In the genomic region with DNA sequence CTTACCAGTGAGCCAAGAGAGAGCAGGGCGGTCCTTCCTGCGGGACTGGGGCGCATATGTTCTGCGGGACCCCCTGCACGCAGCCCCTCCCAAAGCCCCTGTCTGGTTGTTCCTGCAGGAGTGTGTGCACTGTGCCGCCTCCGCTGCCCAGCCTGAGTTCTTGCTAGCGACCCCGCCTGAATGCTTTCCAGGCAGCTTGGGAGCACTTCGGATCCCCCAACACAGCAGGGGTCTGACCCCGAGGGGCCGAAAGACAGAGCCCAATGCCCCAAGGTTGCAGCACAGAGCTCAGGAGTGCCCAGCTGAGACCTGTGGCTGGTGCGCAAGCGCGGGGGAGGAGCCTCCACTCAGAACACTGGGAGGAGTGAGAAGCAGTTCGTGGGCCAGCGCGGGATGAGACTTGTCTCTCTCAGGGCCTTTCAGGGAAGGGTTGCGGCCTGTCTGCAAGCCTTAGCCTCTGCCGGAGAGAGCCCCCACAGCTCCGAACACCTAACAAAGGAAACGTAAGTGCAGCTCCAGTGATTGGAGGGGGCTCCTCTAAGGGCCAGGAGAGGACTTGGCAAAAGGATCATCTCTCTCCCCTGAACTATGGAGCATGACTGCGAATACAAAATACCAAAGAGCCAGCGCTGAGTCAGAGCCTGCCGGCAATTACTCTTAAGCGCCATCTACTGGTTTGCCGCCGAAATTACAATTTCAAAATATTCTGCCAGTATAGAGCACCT, we compare ENCODE assay signal across 8 cellular contexts. TPM values are rescaled to one million over a fixed set of nuclear protein-coding genes. Genes with fewer than 3 reads are reported as not detected.
DNase-seq lines count a peak whose midpoint lies in the region; ATAC-seq and TF ChIP-seq lines count a peak whose summit lies in the region.

No MANE protein-coding gene starts in this region.

- no peaks in the 10 kb centered on the region for H3K9me3 ChIP-seq in liver (ENCODE audit: control insufficient read depth in 4 of 4, low read length in 3 of 4)

- peak overlapping the region; percentile 86 for H3K27ac ChIP-seq in C4-2B
- H3K27ac ChIP-seq in liver (ENCODE audit: low read depth in 1 of 2, low read length in 2 of 2): peak overlapping the region; percentile 93 to 95

- peak; percentile 74 to 91 for DNase-seq in NCI-H526 (lab: John Stamatoyannopoulos, UW)
- DNase-seq in activated CD4-positive, alpha-beta T cell treated with anti-CD3 and anti-CD28 coated beads, Interleukin-2, amount 50 U/mL, for 1 hour: peak; percentile 86
- peak; percentile 90 for DNase-seq in dermis blood vessel endothelial cell
- DNase-seq in stimulated activated CD4-positive, alpha-beta T cell treated with anti-CD3 and anti-CD28 coated beads, Interleukin-4, amount 100 ng/mL, for 24 hours: peak; percentile 91

- peak; percentile 98 for ATAC-seq in GM19324 (IDR thresholded peaks at IDR 0.05; ENCODE audit: low FRiP score, unreplicated experiment)
- ATAC-seq in HG03469 (IDR thresholded peaks at IDR 0.05; ENCODE audit: unreplicated experiment): peak; percentile 84

- no peaks in the 10 kb centered on the region for H3K27me3 ChIP-seq in liver (ENCODE audit: control insufficient read depth in 4 of 4, insufficient read depth in 4 of 4, low read length in 3 of 4)

- TF ChIP-seq RAD21 in liver (IDR thresholded peaks at IDR 0.05): peak; percentile 86 to 88

- TF ChIP-seq CTCF in C4-2B (conservative IDR thresholded peaks at IDR 0.05) (peak; percentile 96), liver (IDR thresholded peaks at IDR 0.05; ENCODE audit: low read depth, low read length, missing input control) (peak; percentile 87)

- peak overlapping the region; percentile 59 to 77 (median 71) for H3K4me3 ChIP-seq in liver (ENCODE audit: low read depth in 1 of 3, low read length in 3 of 3)

- peaks cover 0 to 18% (median 6%) of the 10 kb centered on the region in 4 donors for H3K4me1 ChIP-seq in liver (ENCODE audit: control insufficient read depth in 4 of 4, insufficient read depth in 4 of 4, low read length in 3 of 4)

- WGBS in liver: under 1% methylated on average over 28 of the region's 28 CpGs

- peak overlapping the region; percentile 50 to 79 for H3K9ac ChIP-seq in liver (ENCODE audit: low read depth in 1 of 2, low read length in 2 of 2)

- H3K36me3 ChIP-seq in liver (ENCODE audit: control insufficient read depth in 4 of 4, insufficient read depth in 3 of 4, low read depth in 1 of 4, low read length in 3 of 4): no peaks in the 10 kb centered on the region

TF ChIP-seq in liver, 16 proteins besides CTCF, POLR2A, EP300 and RAD21:
- no peak for TF ChIP-seq FOXA1 (IDR thresholded peaks at IDR 0.05)
- no peak for TF ChIP-seq NR2F2 (IDR thresholded peaks at IDR 0.05)
- peak; percentile 83 for TF ChIP-seq TAF1 (conservative IDR thresholded peaks at IDR 0.05)
- TF ChIP-seq, protein P1, sequence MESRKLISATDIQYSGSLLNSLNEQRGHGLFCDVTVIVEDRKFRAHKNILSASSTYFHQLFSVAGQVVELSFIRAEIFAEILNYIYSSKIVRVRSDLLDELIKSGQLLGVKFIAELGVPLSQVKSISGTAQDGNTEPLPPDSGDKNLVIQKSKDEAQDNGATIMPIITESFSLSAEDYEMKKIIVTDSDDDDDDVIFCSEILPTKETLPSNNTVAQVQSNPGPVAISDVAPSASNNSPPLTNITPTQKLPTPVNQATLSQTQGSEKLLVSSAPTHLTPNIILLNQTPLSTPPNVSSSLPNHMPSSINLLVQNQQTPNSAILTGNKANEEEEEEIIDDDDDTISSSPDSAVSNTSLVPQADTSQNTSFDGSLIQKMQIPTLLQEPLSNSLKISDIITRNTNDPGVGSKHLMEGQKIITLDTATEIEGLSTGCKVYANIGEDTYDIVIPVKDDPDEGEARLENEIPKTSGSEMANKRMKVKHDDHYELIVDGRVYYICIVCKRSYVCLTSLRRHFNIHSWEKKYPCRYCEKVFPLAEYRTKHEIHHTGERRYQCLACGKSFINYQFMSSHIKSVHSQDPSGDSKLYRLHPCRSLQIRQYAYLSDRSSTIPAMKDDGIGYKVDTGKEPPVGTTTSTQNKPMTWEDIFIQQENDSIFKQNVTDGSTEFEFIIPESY (IDR thresholded peaks at IDR 0.05): peak; percentile 64
- TF ChIP-seq GABPA (IDR thresholded peaks at IDR 0.05 in 1 of 2, conservative IDR thresholded peaks at IDR 0.05 in 1 of 2): no peak
- no peak for TF ChIP-seq FOXA2 (IDR thresholded peaks at IDR 0.05)
- TF ChIP-seq EGR1 (IDR thresholded peaks at IDR 0.05; ENCODE audit: low read depth in 2 of 2): no peak
- TF ChIP-seq YY1 (IDR thresholded peaks at IDR 0.05): peak; percentile 77
- TF ChIP-seq RXRA (IDR thresholded peaks at IDR 0.05): peak in 1 of 2 donors; percentile 33
- TF ChIP-seq, protein P2, sequence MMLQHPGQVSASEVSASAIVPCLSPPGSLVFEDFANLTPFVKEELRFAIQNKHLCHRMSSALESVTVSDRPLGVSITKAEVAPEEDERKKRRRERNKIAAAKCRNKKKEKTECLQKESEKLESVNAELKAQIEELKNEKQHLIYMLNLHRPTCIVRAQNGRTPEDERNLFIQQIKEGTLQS (IDR thresholded peaks at IDR 0.05): peak; percentile 71
- TF ChIP-seq, protein P3, sequence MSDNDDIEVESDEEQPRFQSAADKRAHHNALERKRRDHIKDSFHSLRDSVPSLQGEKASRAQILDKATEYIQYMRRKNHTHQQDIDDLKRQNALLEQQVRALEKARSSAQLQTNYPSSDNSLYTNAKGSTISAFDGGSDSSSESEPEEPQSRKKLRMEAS (IDR thresholded peaks at IDR 0.05): peak; percentile 61
- peak; percentile 67 to 74 for TF ChIP-seq HNF4A (conservative IDR thresholded peaks at IDR 0.05)
- TF ChIP-seq, protein P4, sequence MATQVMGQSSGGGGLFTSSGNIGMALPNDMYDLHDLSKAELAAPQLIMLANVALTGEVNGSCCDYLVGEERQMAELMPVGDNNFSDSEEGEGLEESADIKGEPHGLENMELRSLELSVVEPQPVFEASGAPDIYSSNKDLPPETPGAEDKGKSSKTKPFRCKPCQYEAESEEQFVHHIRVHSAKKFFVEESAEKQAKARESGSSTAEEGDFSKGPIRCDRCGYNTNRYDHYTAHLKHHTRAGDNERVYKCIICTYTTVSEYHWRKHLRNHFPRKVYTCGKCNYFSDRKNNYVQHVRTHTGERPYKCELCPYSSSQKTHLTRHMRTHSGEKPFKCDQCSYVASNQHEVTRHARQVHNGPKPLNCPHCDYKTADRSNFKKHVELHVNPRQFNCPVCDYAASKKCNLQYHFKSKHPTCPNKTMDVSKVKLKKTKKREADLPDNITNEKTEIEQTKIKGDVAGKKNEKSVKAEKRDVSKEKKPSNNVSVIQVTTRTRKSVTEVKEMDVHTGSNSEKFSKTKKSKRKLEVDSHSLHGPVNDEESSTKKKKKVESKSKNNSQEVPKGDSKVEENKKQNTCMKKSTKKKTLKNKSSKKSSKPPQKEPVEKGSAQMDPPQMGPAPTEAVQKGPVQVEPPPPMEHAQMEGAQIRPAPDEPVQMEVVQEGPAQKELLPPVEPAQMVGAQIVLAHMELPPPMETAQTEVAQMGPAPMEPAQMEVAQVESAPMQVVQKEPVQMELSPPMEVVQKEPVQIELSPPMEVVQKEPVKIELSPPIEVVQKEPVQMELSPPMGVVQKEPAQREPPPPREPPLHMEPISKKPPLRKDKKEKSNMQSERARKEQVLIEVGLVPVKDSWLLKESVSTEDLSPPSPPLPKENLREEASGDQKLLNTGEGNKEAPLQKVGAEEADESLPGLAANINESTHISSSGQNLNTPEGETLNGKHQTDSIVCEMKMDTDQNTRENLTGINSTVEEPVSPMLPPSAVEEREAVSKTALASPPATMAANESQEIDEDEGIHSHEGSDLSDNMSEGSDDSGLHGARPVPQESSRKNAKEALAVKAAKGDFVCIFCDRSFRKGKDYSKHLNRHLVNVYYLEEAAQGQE (IDR thresholded peaks at IDR 0.05): peak; percentile 89
- peak; percentile 58 for TF ChIP-seq SP1 (IDR thresholded peaks at IDR 0.05)
- TF ChIP-seq HNF4G (IDR thresholded peaks at IDR 0.05): no peak
- TF ChIP-seq JUND (IDR thresholded peaks at IDR 0.05): peak; percentile 93 to 95

RNA-seq across cellular contexts. Expression of a gene that starts 50.5 kb away (rescaled TPM):
- total RNA-seq in dermis blood vessel endothelial cell: 31.7 and 58.1 TPM in 2 replicates
- 10 to 100 TPM; 13.6 to 22.1 TPM for total RNA-seq in liver
- 1 to 10 TPM; 2.9 to 5.8 TPM for polyA plus RNA-seq in liver

Comparison
In these comparisons a context has a peak if more than half of its experiments do, and no peak if none do; other contexts are left out.
1. Peak in every context shown above with its lines: DNase-seq, ATAC-seq, H3K4me3 ChIP-seq and H3K27ac ChIP-seq.